25 cellular contexts compared by ENCODE assay signal in genomic region chr6:105688573-105688972, GRCh38.
"Had no signal": no experiment of that assay in that cellular context is flagged by ENCODE, and none has a peak within 500 bp of the region (broad histone marks: within the 10 kb centered on the region; RNA-seq: fewer than 3 reads in every experiment).

No MANE protein-coding gene starts in this region.

- H3K27me3 ChIP-seq: ascending aorta, body of pancreas had no signal

- H3K4me1 Mint-ChIP-seq: activated B cell treated with CpG ODN at 0.5 μM for 24 hours; activated CD4-positive, alpha-beta memory T cell treated with anti-CD3 and anti-CD28 coated beads, Interleukin-2, amount 10 ng/mL, durations not matched to agents 7 days and 5 days; T-cell had no signal

- H3K4me1 ChIP-seq: ascending aorta, body of pancreas had no signal

- H3K27ac Mint-ChIP-seq: activated B cell treated with CpG ODN at 0.5 μM for 24 hours; activated CD4-positive, alpha-beta memory T cell treated with anti-CD3 and anti-CD28 coated beads, Interleukin-2, amount 10 ng/mL, durations not matched to agents 7 days and 5 days; activated naive CD4-positive, alpha-beta T cell treated with anti-CD3 and anti-CD28 coated beads, Interleukin-2, amount 50 U/mL, for 72 hours; activated naive CD8-positive, alpha-beta T cell treated with anti-CD3 and anti-CD28 coated beads, Interleukin-2, amount 50 U/mL, for 24 hours; activated T-helper 1 cell treated with anti-CD3 and anti-CD28 coated beads, Interleukin-12 subunit alpha, Interleukin-12 subunit beta, Interleukin-2, Interleukin-4 antibody, amounts not matched to agents 30 ng/mL and 10 ng/mL and 1 ng/mL, durations not matched to agents 14 hours and 24 hours and 36 hours; T-cell had no signal

- H3K27me3 Mint-ChIP-seq: activated CD4-positive, alpha-beta memory T cell treated with anti-CD3 and anti-CD28 coated beads, Interleukin-2, amount 10 ng/mL, durations not matched to agents 7 days and 5 days had no signal

- DNase-seq: activated B cell treated with CpG ODN at 0.5 μM for 24 hours; activated CD4-positive, alpha-beta memory T cell treated with anti-CD3 and anti-CD28 coated beads, Interleukin-2, amount 10 ng/mL, durations not matched to agents 7 days and 5 days; activated CD4-positive, alpha-beta T cell treated with anti-CD3 and anti-CD28 coated beads for 1 hour; activated CD4-positive, alpha-beta T cell treated with anti-CD3 and anti-CD28 coated beads, Interleukin-2, amount 50 U/mL, for 1 hour; activated CD8-positive, alpha-beta memory T cell treated with anti-CD3 and anti-CD28 coated beads, Interleukin-2, amount 50 U/mL, for 48 hours; activated effector memory CD4-positive, alpha-beta T cell treated with anti-CD3 and anti-CD28 coated beads, Interleukin-2, amount 50 U/mL, for 16 hours; activated naive CD4-positive, alpha-beta T cell treated with Interleukin-2 at 50 U/mL for 16 hours; activated naive CD8-positive, alpha-beta T cell treated with anti-CD3 and anti-CD28 coated beads, Interleukin-2, amount 50 U/mL, for 24 hours; activated T-cell treated with anti-CD3 and anti-CD28 coated beads, Interleukin-2, amount 50 U/mL, for 1 hour; amniotic stem cell; body of pancreas; central memory CD4-positive, alpha-beta T cell; NCI-H1048; NCI-H146; NCI-H187 treated with DMSO at 0.1 percent for 48 hours; NCI-H2081 treated with DMSO at 0.1 percent for 48 hours; NCI-H446; NCI-H524; PC-3; SHP77 treated with DMSO at 0.1 percent for 48 hours; T-cell; T1000 had no signal

- H3K9me3 ChIP-seq: ascending aorta had no signal

- H3K4me3 Mint-ChIP-seq: activated B cell treated with CpG ODN at 0.5 μM for 24 hours; activated CD4-positive, alpha-beta memory T cell treated with anti-CD3 and anti-CD28 coated beads, Interleukin-2, amount 10 ng/mL, durations not matched to agents 7 days and 5 days; activated naive CD8-positive, alpha-beta T cell treated with anti-CD3 and anti-CD28 coated beads, Interleukin-2, amount 50 U/mL, for 24 hours; activated T-helper 1 cell treated with anti-CD3 and anti-CD28 coated beads, Interleukin-12 subunit alpha, Interleukin-12 subunit beta, Interleukin-2, Interleukin-4 antibody, amounts not matched to agents 30 ng/mL and 10 ng/mL and 1 ng/mL, durations not matched to agents 14 hours and 24 hours and 36 hours; T-cell had no signal

- H3K27ac ChIP-seq: ascending aorta, body of pancreas had no signal

- H3K36me3 ChIP-seq: ascending aorta had no signal

- ATAC-seq: activated naive CD8-positive, alpha-beta T cell treated with anti-CD3 and anti-CD28 coated beads, Interleukin-2, amount 50 U/mL, for 24 hours; body of pancreas; PC-3; T-cell had no signal

- H3K4me3 ChIP-seq: ascending aorta, body of pancreas had no signal
